8 cellular contexts compared by ENCODE assay signal in genomic region chr12:68746572-68747180, GRCh38. TPM values are rescaled to one million over a fixed set of nuclear protein-coding genes. Genes with fewer than 3 reads are reported as not detected.
DNase-seq lines count a peak whose midpoint lies in the region; ATAC-seq lines count a peak whose summit lies in the region.

No MANE protein-coding gene starts in this region.

- H2AFZ ChIP-seq in ACC112 (ENCODE audit: low read length, unreplicated experiment), result peak overlapping the region; percentile 66

- peak overlapping the region; percentile 59 for H3K23ac ChIP-seq in mesendoderm (ENCODE audit: low read length)

- peak overlapping the region; percentile 89 for H3K56ac ChIP-seq in mesendoderm (ENCODE audit: low read length)

- no peaks in the 10 kb centered on the region for H3K27me3 ChIP-seq in ACC112 (ENCODE audit: insufficient read depth, low read length)
- H3K27me3 ChIP-seq in mesendoderm (ENCODE audit: insufficient read depth, low read length, poor library complexity), result no peaks in the 10 kb centered on the region

- H2AK5ac ChIP-seq in mesendoderm (ENCODE audit: low read length), result no peak overlapping the region

- H3K9ac ChIP-seq in mesendoderm (ENCODE audit: low read length), result peak overlapping the region; percentile 78

- H3K27ac ChIP-seq in ACC112 (ENCODE audit: low read depth, low read length) (peak overlapping the region; percentile 50; the same call in 1 of the 2 replicates), mesendoderm (ENCODE audit: low read depth, low read length) (no peak overlapping the region)

- peaks cover 10% of the 10 kb centered on the region for H3K4me1 ChIP-seq in ACC112 (ENCODE audit: control insufficient read depth, insufficient read depth, low read length, unreplicated experiment)
- no peaks in the 10 kb centered on the region for H3K4me1 ChIP-seq in mesendoderm (ENCODE audit: control insufficient read depth, low read depth, low read length)

- H3K4me1 Mint-ChIP-seq in stimulated activated effector memory CD8-positive, alpha-beta T cell treated with anti-CD3 and anti-CD28 coated beads, Interleukin-12 subunit alpha, Interleukin-12 subunit beta, amount 100 ng/mL, for 72 hours, result peaks cover 26% of the 10 kb centered on the region

- ATAC-seq in GM18511 (IDR thresholded peaks at IDR 0.05; ENCODE audit: unreplicated experiment) (peak; percentile 51), HG03045 (IDR thresholded peaks at IDR 0.05; ENCODE audit: unreplicated experiment) (peak; percentile 39)
- ATAC-seq in stimulated activated effector memory CD8-positive, alpha-beta T cell treated with anti-CD3 and anti-CD28 coated beads, Interleukin-12 subunit alpha, Interleukin-12 subunit beta, amount 100 ng/mL, for 72 hours, result peak; percentile 57

- no peak overlapping the region for H3K18ac ChIP-seq in mesendoderm (ENCODE audit: low read length)

- H3K9me3 Mint-ChIP-seq in stimulated activated effector memory CD8-positive, alpha-beta T cell treated with anti-CD3 and anti-CD28 coated beads, Interleukin-12 subunit alpha, Interleukin-12 subunit beta, amount 100 ng/mL, for 72 hours, result no peaks in the 10 kb centered on the region

- peak; percentile 9 to 44 for DNase-seq in NCI-H446 (lab: John Stamatoyannopoulos, UW)
- DNase-seq in activated CD8-positive, alpha-beta memory T cell treated with anti-CD3 and anti-CD28 coated beads for 48 hours (ENCODE audit: low read depth in 2 of 3, low spot score in 2 of 3), result peak; percentile 9 to 29 (median 17)
- DNase-seq in epidermal melanocyte (ENCODE audit: insufficient read length, low spot score), result peak; percentile 19
- peak; percentile 57 for DNase-seq in mesendoderm
- DNase-seq in stimulated activated effector memory CD8-positive, alpha-beta T cell treated with anti-CD3 and anti-CD28 coated beads, Interleukin-12 subunit alpha, Interleukin-12 subunit beta, amount 100 ng/mL, for 72 hours (ENCODE audit: low spot score in 2 of 2), result peak; percentile 6 to 72

- H3K36me3 Mint-ChIP-seq in stimulated activated effector memory CD8-positive, alpha-beta T cell treated with anti-CD3 and anti-CD28 coated beads, Interleukin-12 subunit alpha, Interleukin-12 subunit beta, amount 100 ng/mL, for 72 hours, result peaks cover 30% of the 10 kb centered on the region

- H3K27ac Mint-ChIP-seq in stimulated activated effector memory CD8-positive, alpha-beta T cell treated with anti-CD3 and anti-CD28 coated beads, Interleukin-12 subunit alpha, Interleukin-12 subunit beta, amount 100 ng/mL, for 72 hours, result peak overlapping the region; percentile 90

- H2BK5ac ChIP-seq in mesendoderm (ENCODE audit: low read length), result peak overlapping the region; percentile 41

- H3K79me2 ChIP-seq in ACC112 (ENCODE audit: control insufficient read depth, insufficient read depth, low read length, unreplicated experiment) (peaks cover 28% of the 10 kb centered on the region), mesendoderm (ENCODE audit: control insufficient read depth, insufficient read depth, low read length) (no peaks in the 10 kb centered on the region)

- peaks cover 9% of the 10 kb centered on the region; the same call in 1 of the 2 replicates for H3K36me3 ChIP-seq in ACC112 (ENCODE audit: insufficient read depth, low read length)
- no peaks in the 10 kb centered on the region for H3K36me3 ChIP-seq in mesendoderm (ENCODE audit: control insufficient read depth, insufficient read depth, low read length)

- peak overlapping the region; percentile 61 for H3K4me2 ChIP-seq in mesendoderm (ENCODE audit: low read length)

- H4K5ac ChIP-seq in mesendoderm (ENCODE audit: low read length), result no peak overlapping the region

- H3K4ac ChIP-seq in mesendoderm (ENCODE audit: low read depth, low read length), result no peak overlapping the region

- H3K4me3 Mint-ChIP-seq in stimulated activated effector memory CD8-positive, alpha-beta T cell treated with anti-CD3 and anti-CD28 coated beads, Interleukin-12 subunit alpha, Interleukin-12 subunit beta, amount 100 ng/mL, for 72 hours, result peak overlapping the region; percentile 85

- H2BK120ac ChIP-seq in mesendoderm (ENCODE audit: low read depth, low read length), result no peak overlapping the region

- no peak overlapping the region for H4K8ac ChIP-seq in mesendoderm (ENCODE audit: low read depth, low read length)

- no peak overlapping the region for H2BK15ac ChIP-seq in mesendoderm (replicated peaks; ENCODE audit: low read depth)

- H3K79me1 ChIP-seq in mesendoderm (ENCODE audit: low read length), result no peaks in the 10 kb centered on the region

- WGBS in mesendoderm (ENCODE audit: extremely low coverage, insufficient coverage, low lambda C conversion rate), result no CpG with 5 or more reads among the region's 15 CpGs

- peak overlapping the region; percentile 86 for H3K4me3 ChIP-seq in ACC112 (ENCODE audit: low read depth, low read length)
- H3K4me3 ChIP-seq in mesendoderm (ENCODE audit: low read length), result peak overlapping the region; percentile 81

RNA-seq across cellular contexts. Expression of gene SLC35E3, which starts 0.7 kb away (rescaled TPM):
- 6.5 TPM for polyA plus RNA-seq in mesendoderm (2013, experiment 1 of 2)
- 7.2 TPM for polyA plus RNA-seq in mesendoderm (2013, experiment 2 of 2)

RNA-seq across cellular contexts. Expression of gene NUP107, which starts 59.9 kb away (rescaled TPM):
- 117 TPM for polyA plus RNA-seq in mesendoderm (2013, experiment 1 of 2)
- polyA plus RNA-seq in mesendoderm (2013, experiment 2 of 2), result 113 TPM
